ENCODE assay signal across 12 cellular contexts in genomic region chr10:22629126-22629525, GRCh38.
A peak's percentile ranks its signal among the peaks of the same experiment; 100 is the strongest.
DNase-seq lines count a peak whose midpoint lies in the region; ATAC-seq and TF ChIP-seq lines count a peak whose summit lies in the region.
"Had no signal": no experiment of that assay in that cellular context is flagged by ENCODE, and none has a peak within 500 bp of the region (broad histone marks: within the 10 kb centered on the region; RNA-seq: fewer than 3 reads in every experiment).

No MANE protein-coding gene starts in this region.

- no peak for DNase-seq in activated naive CD4-positive, alpha-beta T cell treated with anti-CD3 and anti-CD28 coated beads, Interleukin-2, amount 50 U/mL, for 16 hours
- peak; percentile 42 for DNase-seq in SW480 (ENCODE audit: low spot score)
- DNase-seq in effector memory CD8-positive, alpha-beta T cell: no peak
- DNase-seq in type B pancreatic cell (ENCODE audit: extremely low spot score, unreplicated experiment): no peak
- DNase-seq in GM13976 (ENCODE audit: low spot score): no peak
- DNase-seq in aorta: no peak
- DNase-seq: upper lobe of right lung had no signal

- no peaks in the 10 kb centered on the region for H3K9me3 ChIP-seq in aorta (ENCODE audit: control insufficient read depth, low read length)
- H3K9me3 ChIP-seq: esophagus muscularis mucosa, upper lobe of right lung had no signal

- H3K4me3 ChIP-seq in aorta (ENCODE audit: low read length in 2 of 2): no peak overlapping the region
- H3K4me3 ChIP-seq: esophagus muscularis mucosa, upper lobe of right lung had no signal

- H3K27me3 Mint-ChIP-seq in activated naive CD4-positive, alpha-beta T cell treated with anti-CD3 and anti-CD28 coated beads, Interleukin-2, amount 50 U/mL, for 24 hours: no peaks in the 10 kb centered on the region
- H3K27me3 Mint-ChIP-seq in effector memory CD8-positive, alpha-beta T cell: no peaks in the 10 kb centered on the region
- no peaks in the 10 kb centered on the region for H3K27me3 Mint-ChIP-seq in type B pancreatic cell

- peaks cover 99% of the 10 kb centered on the region for H3K4me1 Mint-ChIP-seq in activated naive CD4-positive, alpha-beta T cell treated with anti-CD3 and anti-CD28 coated beads, Interleukin-2, amount 50 U/mL, for 24 hours
- peaks cover 66 to 82% of the 10 kb centered on the region in 2 donors for H3K4me1 Mint-ChIP-seq in effector memory CD8-positive, alpha-beta T cell (ENCODE audit: low read depth in 2 of 2)
- H3K4me1 Mint-ChIP-seq in type B pancreatic cell (ENCODE audit: unreplicated experiment): peaks cover 39% of the 10 kb centered on the region

- H3K4me1 ChIP-seq in aorta (ENCODE audit: control insufficient read depth in 1 of 2, insufficient read depth in 2 of 2, low read length in 2 of 2): peaks cover 1 to 7% of the 10 kb centered on the region in 2 donors

- H3K36me3 Mint-ChIP-seq in activated naive CD4-positive, alpha-beta T cell treated with anti-CD3 and anti-CD28 coated beads, Interleukin-2, amount 50 U/mL, for 24 hours: peaks cover 7% of the 10 kb centered on the region
- peaks cover 34% of the 10 kb centered on the region for H3K36me3 Mint-ChIP-seq in effector memory CD8-positive, alpha-beta T cell (ENCODE audit: insufficient read depth)
- peaks cover 4% of the 10 kb centered on the region for H3K36me3 Mint-ChIP-seq in type B pancreatic cell

- peak overlapping the region; percentile 96 for H3K27ac Mint-ChIP-seq in activated naive CD4-positive, alpha-beta T cell treated with anti-CD3 and anti-CD28 coated beads, Interleukin-2, amount 50 U/mL, for 24 hours
- peak overlapping the region; percentile 97 to 98 for H3K27ac Mint-ChIP-seq in effector memory CD8-positive, alpha-beta T cell
- H3K27ac Mint-ChIP-seq in type B pancreatic cell: peak overlapping the region; percentile 29

- intact Hi-C loops in aorta (cut with DNase I): loop anchor here in 1 of 2 donors (5.0 kb wide), 1 partner anchor 73 kb away; no protein-coding TSS in a partner anchor

- H3K27me3 ChIP-seq in aorta (ENCODE audit: control insufficient read depth in 1 of 2, insufficient read depth in 2 of 2, low read length in 1 of 2): no peaks in the 10 kb centered on the region
- H3K27me3 ChIP-seq: esophagus muscularis mucosa, upper lobe of right lung had no signal

- WGBS in aorta, 2 donors: 75 to 78% methylated on average over 2 of the region's 2 CpGs

- no peaks in the 10 kb centered on the region for H3K36me3 ChIP-seq in aorta (ENCODE audit: control insufficient read depth in 1 of 2, insufficient read depth in 2 of 2, low read length in 1 of 2)
- H3K36me3 ChIP-seq: esophagus muscularis mucosa, upper lobe of right lung had no signal

- H3K27ac ChIP-seq in aorta (ENCODE audit: low read depth in 1 of 2, low read length in 2 of 2): no peak overlapping the region
- H3K27ac ChIP-seq: upper lobe of right lung had no signal

- no peak for ATAC-seq in effector memory CD8-positive, alpha-beta T cell (replicated peaks)
- ATAC-seq in HG03135 (IDR thresholded peaks at IDR 0.05; ENCODE audit: unreplicated experiment): no peak
- ATAC-seq in aorta (ENCODE audit: low FRiP score): no peak
- ATAC-seq: sciatic nerve, SK-N-SH treated with all-trans-retinoic acid at 6 μM for 48 hours, upper lobe of right lung had no signal

- H3K4me3 Mint-ChIP-seq in activated naive CD4-positive, alpha-beta T cell treated with anti-CD3 and anti-CD28 coated beads, Interleukin-2, amount 50 U/mL, for 24 hours: peak overlapping the region; percentile 68
- H3K4me3 Mint-ChIP-seq in effector memory CD8-positive, alpha-beta T cell: peak overlapping the region; percentile 59 to 75
- H3K4me3 Mint-ChIP-seq in type B pancreatic cell: no peak overlapping the region

- in situ Hi-C loops in GM13976 (cut with MboI; ENCODE audit: low sequenced_read_pairs, unreplicated experiment): no loop called here

- H3K9me3 Mint-ChIP-seq in activated naive CD4-positive, alpha-beta T cell treated with anti-CD3 and anti-CD28 coated beads, Interleukin-2, amount 50 U/mL, for 24 hours: no peaks in the 10 kb centered on the region
- H3K9me3 Mint-ChIP-seq in effector memory CD8-positive, alpha-beta T cell: no peaks in the 10 kb centered on the region
- H3K9me3 Mint-ChIP-seq in type B pancreatic cell: peaks cover 5% of the 10 kb centered on the region

- TF ChIP-seq CTCF in type B pancreatic cell (conservative IDR thresholded peaks at IDR 0.05) (no peak), GM13976 (IDR thresholded peaks at IDR 0.05; ENCODE audit: borderline replicate concordance, control extremely low read depth, extremely low read depth, insufficient read depth, missing control alignments) (no peak)

Comparison
In these comparisons a context has a peak if more than half of its experiments do, and no peak if none do; other contexts are left out.
1. H3K27ac Mint-ChIP-seq: peak in every context shown above with its lines; median percentile 98 in effector memory CD8-positive, alpha-beta T cell; 96 in activated naive CD4-positive, alpha-beta T cell treated with anti-CD3 and anti-CD28 coated beads, Interleukin-2, amount 50 U/mL, for 24 hours; 29 in type B pancreatic cell.